Comparison of ENCODE assay signal across 10 cellular contexts in the genomic region with DNA sequence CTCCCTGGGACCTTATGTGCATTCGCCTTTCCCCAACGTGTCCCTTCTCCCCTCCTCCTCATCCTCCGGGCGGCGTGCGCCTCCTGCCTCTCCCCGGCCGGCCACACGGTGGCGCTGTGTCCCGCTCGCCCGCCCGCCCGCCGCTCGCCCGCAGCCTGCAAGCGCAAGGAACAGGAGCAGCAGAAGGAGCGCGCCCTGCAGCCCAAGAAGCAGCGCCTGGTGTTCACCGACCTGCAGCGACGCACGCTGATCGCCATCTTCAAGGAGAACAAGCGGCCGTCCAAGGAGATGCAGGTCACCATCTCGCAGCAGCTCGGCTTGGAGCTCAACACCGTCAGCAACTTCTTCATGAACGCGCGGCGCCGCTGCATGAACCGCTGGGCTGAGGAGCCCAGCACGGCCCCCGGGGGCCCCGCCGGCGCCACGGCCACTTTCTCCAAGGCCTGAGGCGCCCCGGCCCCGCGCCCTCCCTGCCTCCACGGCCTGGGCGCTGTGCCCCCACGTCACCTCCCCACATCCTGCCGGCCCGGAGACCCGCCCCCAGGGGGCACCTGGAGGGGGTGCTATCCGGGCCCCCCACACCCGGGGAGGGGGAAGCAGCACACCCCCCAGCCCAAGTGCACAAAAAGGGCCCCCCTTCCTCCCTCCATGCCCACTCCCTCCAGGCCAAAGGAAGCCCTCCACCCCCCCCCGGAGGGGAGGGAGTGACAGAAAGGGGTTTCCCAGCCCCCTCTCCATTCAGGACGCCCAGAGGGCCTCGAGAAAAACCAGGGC. TPM values are rescaled to one million over a fixed set of nuclear protein-coding genes. Genes with fewer than 3 reads are reported as not detected.
A peak's percentile ranks its signal among the peaks of the same experiment; 100 is the strongest.
DNase-seq lines count a peak whose midpoint lies in the region; ATAC-seq and TF ChIP-seq lines count a peak whose summit lies in the region.
"Had no signal": no experiment of that assay in that cellular context is flagged by ENCODE, and none has a peak within 500 bp of the region (broad histone marks: within the 10 kb centered on the region; RNA-seq: fewer than 3 reads in every experiment).

No MANE protein-coding gene starts in this region.

- peaks cover 0 to 86% (median 42%) of the 10 kb centered on the region in 3 donors for H3K27me3 ChIP-seq in psoas muscle (ENCODE audit: insufficient read depth in 3 of 3, low read length in 2 of 3)

- no peak for ATAC-seq in psoas muscle
- ATAC-seq: esophagus mucosa had no signal

- H3K27ac ChIP-seq in psoas muscle (no peak overlapping the region), coronary artery (no peak overlapping the region)

- H3K4me3 Mint-ChIP-seq in endothelial cell (ENCODE audit: unreplicated experiment) = no peak overlapping the region

- no peaks in the 10 kb centered on the region for H3K4me1 ChIP-seq in psoas muscle

- TF ChIP-seq CTCF in endothelial cell (IDR thresholded peaks at IDR 0.05; ENCODE audit: unreplicated experiment) = peak; percentile 88
- peak; percentile 24 for TF ChIP-seq CTCF in psoas muscle (IDR thresholded peaks at IDR 0.05)
- no peak for TF ChIP-seq CTCF in coronary artery (IDR thresholded peaks at IDR 0.05)

- peaks cover 12% of the 10 kb centered on the region for H3K9me3 ChIP-seq in psoas muscle

- H3K36me3 Mint-ChIP-seq in endothelial cell (ENCODE audit: low read depth, unreplicated experiment) = peaks cover 12% of the 10 kb centered on the region

- no peaks in the 10 kb centered on the region for H3K9me3 Mint-ChIP-seq in endothelial cell (ENCODE audit: unreplicated experiment)

- peaks cover 2% of the 10 kb centered on the region for H3K4me1 Mint-ChIP-seq in endothelial cell (ENCODE audit: unreplicated experiment)

- 5 to 8% (median 6%) methylated on average over 46 to 59 of the region's 59 CpGs for WGBS in psoas muscle, 3 donors

- H3K27ac Mint-ChIP-seq in endothelial cell (ENCODE audit: unreplicated experiment) = no peak overlapping the region

- H3K27me3 Mint-ChIP-seq in endothelial cell (ENCODE audit: unreplicated experiment) = peaks cover 24% of the 10 kb centered on the region

- no peaks in the 10 kb centered on the region for H3K36me3 ChIP-seq in psoas muscle (ENCODE audit: insufficient read depth in 1 of 2, low read depth in 1 of 2)

- intact Hi-C loops in psoas muscle (cut with DNase I) = no loop called here

- no peak overlapping the region for H3K4me3 ChIP-seq in psoas muscle
- H3K4me3 ChIP-seq in coronary artery = no peak overlapping the region

- peak; percentile 26 for DNase-seq in SKM-1 treated with dmso at 0.1 percent for 144 hours (lab: John Stamatoyannopoulos, UW; ENCODE audit: unreplicated experiment)
- DNase-seq in SKM-1 (lab: John Stamatoyannopoulos, UW; ENCODE audit: unreplicated experiment) = no peak
- peak; percentile 51 for DNase-seq in NCI-H2171 (lab: John Stamatoyannopoulos, UW)
- DNase-seq in endothelial cell (ENCODE audit: low spot score) = no peak
- DNase-seq in psoas muscle = no peak
- no peak for DNase-seq in coronary artery (ENCODE audit: low spot score)
- DNase-seq in NCI-H1436 (lab: John Stamatoyannopoulos, UW) = no peak
- DNase-seq in SIG-M5 treated with dmso at 0.1 percent for 504 hours (lab: John Stamatoyannopoulos, UW; ENCODE audit: unreplicated experiment) = no peak
- DNase-seq: COR-L47 had no signal

RNA-seq across cellular contexts. Expression of a gene that starts 21.9 kb away (rescaled TPM):
- not detected for total RNA-seq in endothelial cell (ENCODE audit: unreplicated experiment)
- total RNA-seq in psoas muscle = not detected
- not detected for polyA plus RNA-seq in psoas muscle
- total RNA-seq: esophagus mucosa had no signal

RNA-seq across cellular contexts. Expression of a gene that starts 36.9 kb away (rescaled TPM):
- total RNA-seq in endothelial cell (ENCODE audit: unreplicated experiment) (0.69 TPM), psoas muscle (under 1 TPM in 3 of 4 donors, not detected in 1; 0.06 to 0.30 (median 0.18) TPM)
- under 1 TPM; 0.15 to 0.22 (median 0.17) TPM for polyA plus RNA-seq in psoas muscle

Comparison
In these comparisons a context has a peak if more than half of its experiments do, and no peak if none do; other contexts are left out.
1. DNase-seq: peak in SKM-1 treated with dmso at 0.1 percent for 144 hours (single experiment) and NCI-H2171 (single experiment); none in SKM-1 (single experiment), endothelial cell (single experiment), psoas muscle (0 of 2), coronary artery (single experiment), NCI-H1436 (single experiment) and SIG-M5 treated with dmso at 0.1 percent for 504 hours (single experiment).